1 cellular context compared by ENCODE assay signal in genomic region chr1:222466150-222466865, GRCh38.
TF ChIP-seq lines count a peak whose summit lies in the region.

No MANE protein-coding gene starts in this region.

TF ChIP-seq in HepG2, 621 proteins besides CTCF, POLR2A, EP300 and RAD21 (continued from another document and continues in another):
- TF ChIP-seq, protein P1, sequence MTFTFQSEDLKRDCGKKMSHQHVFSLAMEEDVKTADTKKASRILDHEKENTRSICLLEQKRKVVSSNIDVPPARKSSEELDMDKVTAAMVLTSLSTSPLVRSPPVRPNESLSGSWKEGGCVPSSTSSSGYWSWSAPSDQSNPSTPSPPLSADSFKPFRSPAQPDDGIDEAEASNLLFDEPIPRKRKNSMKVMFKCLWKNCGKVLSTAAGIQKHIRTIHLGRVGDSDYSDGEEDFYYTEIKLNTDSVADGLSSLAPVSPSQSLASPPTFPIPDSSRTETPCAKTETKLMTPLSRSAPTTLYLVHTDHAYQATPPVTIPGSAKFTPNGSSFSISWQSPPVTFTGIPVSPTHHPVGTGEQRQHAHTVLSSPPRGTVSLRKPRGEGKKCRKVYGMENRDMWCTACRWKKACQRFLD (CRISPR knock-in tag; IDR thresholded peaks at IDR 0.05; ENCODE audit: borderline replicate concordance): no peak
- TF ChIP-seq U2AF1 (optimal IDR thresholded peaks at IDR 0.05; ENCODE audit: low read depth, low read length) (no peak), ZXDC (CRISPR knock-in tag; IDR thresholded peaks at IDR 0.05) (no peak), DMTF1 (CRISPR knock-in tag; IDR thresholded peaks at IDR 0.05) (no peak), ZSCAN29 (CRISPR knock-in tag; conservative IDR thresholded peaks at IDR 0.05) (no peak), ZNF383 (CRISPR knock-in tag; IDR thresholded peaks at IDR 0.05; ENCODE audit: borderline replicate concordance) (no peak), ZNF790 (CRISPR knock-in tag; IDR thresholded peaks at IDR 0.05; ENCODE audit: borderline replicate concordance) (no peak), GATA4 (IDR thresholded peaks at IDR 0.05; ENCODE audit: borderline replicate concordance, low read depth) (no peak; the same call in 1 of the 2 replicates), CBFB (CRISPR knock-in tag; IDR thresholded peaks at IDR 0.05) (no peak), KDM1A (CRISPR knock-in tag; IDR thresholded peaks at IDR 0.05) (peak; percentile 82), HNRNPUL1 (IDR thresholded peaks at IDR 0.05; ENCODE audit: low read depth, low read length) (no peak), ZNF484 (CRISPR knock-in tag; IDR thresholded peaks at IDR 0.05; ENCODE audit: borderline replicate concordance, low read depth) (no peak), ZNF879 (CRISPR knock-in tag; IDR thresholded peaks at IDR 0.05) (no peak), RARA (CRISPR knock-in tag; IDR thresholded peaks at IDR 0.05) (peak; percentile 16; the same call in 1 of the 2 replicates), HIVEP1 (CRISPR knock-in tag; IDR thresholded peaks at IDR 0.05) (no peak), ZNF557 (CRISPR knock-in tag; IDR thresholded peaks at IDR 0.05) (no peak), ZNF614 (CRISPR knock-in tag; IDR thresholded peaks at IDR 0.05; ENCODE audit: borderline replicate concordance) (peak; percentile 70; the same call in 1 of the 2 replicates), GZF1 (CRISPR knock-in tag; IDR thresholded peaks at IDR 0.05) (no peak), ATF1 (CRISPR knock-in tag; IDR thresholded peaks at IDR 0.05) (no peak), MZF1 (CRISPR knock-in tag; IDR thresholded peaks at IDR 0.05; ENCODE audit: borderline replicate concordance) (no peak), STAT5B (CRISPR knock-in tag; IDR thresholded peaks at IDR 0.05) (no peak), ZNF143 (CRISPR knock-in tag; IDR thresholded peaks at IDR 0.05) (no peak), ZNF3 (CRISPR knock-in tag; IDR thresholded peaks at IDR 0.05) (peak; percentile 82; the same call in 1 of the 2 replicates), BCL6 (CRISPR knock-in tag; IDR thresholded peaks at IDR 0.05) (peak; percentile 42; the same call in 1 of the 2 replicates), ZFY (CRISPR knock-in tag; IDR thresholded peaks at IDR 0.05) (no peak), IRF2 (CRISPR knock-in tag; IDR thresholded peaks at IDR 0.05) (0 out of 2 replicates have a peak, but pooled peaks have one; percentile 34), KLF11 (CRISPR knock-in tag; IDR thresholded peaks at IDR 0.05) (no peak; the same call in 1 of the 2 replicates), GTF2F1 (IDR thresholded peaks at IDR 0.05; ENCODE audit: low read length) (no peak), FLYWCH1 (CRISPR knock-in tag; IDR thresholded peaks at IDR 0.05) (no peak), MTF2 (CRISPR knock-in tag; IDR thresholded peaks at IDR 0.05; ENCODE audit: borderline replicate concordance) (no peak), NCOA2 (CRISPR knock-in tag; IDR thresholded peaks at IDR 0.05) (peak; percentile 54; the same call in 1 of the 2 replicates), NFKB2 (CRISPR knock-in tag; IDR thresholded peaks at IDR 0.05; ENCODE audit: borderline replicate concordance) (no peak), ZNF253 (CRISPR knock-in tag; IDR thresholded peaks at IDR 0.05; ENCODE audit: borderline replicate concordance) (no peak)
- TF ChIP-seq, protein P2, sequence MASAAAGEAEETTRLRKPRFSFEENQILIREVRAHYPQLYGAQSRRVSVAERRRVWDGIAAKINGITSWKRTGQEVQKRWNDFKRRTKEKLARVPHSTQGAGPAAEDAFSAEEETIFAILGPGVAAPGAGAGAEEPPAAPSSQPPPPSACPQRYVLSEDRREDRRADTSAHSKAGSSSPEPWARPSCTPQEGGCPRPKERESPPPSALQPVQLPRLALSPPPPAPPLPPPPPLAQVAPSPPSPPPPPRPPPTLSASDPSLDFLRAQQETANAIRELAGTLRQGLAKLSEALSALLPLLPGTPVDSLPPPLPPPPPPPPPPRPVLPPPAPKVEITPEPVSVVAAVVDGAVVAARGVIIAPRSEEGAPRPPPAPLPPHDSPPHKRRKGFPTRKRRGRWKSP (CRISPR knock-in tag; IDR thresholded peaks at IDR 0.05): no peak
- TF ChIP-seq, protein P3, sequence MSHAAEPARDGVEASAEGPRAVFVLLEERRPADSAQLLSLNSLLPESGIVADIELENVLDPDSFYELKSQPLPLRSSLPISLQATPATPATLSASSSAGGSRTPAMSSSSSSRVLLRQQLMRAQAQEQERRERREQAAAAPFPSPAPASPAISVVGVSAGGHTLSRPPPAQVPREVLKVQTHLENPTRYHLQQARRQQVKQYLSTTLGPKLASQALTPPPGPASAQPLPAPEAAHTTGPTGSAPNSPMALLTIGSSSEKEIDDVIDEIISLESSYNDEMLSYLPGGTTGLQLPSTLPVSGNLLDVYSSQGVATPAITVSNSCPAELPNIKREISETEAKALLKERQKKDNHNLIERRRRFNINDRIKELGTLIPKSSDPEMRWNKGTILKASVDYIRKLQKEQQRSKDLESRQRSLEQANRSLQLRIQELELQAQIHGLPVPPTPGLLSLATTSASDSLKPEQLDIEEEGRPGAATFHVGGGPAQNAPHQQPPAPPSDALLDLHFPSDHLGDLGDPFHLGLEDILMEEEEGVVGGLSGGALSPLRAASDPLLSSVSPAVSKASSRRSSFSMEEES (CRISPR knock-in tag; IDR thresholded peaks at IDR 0.05): 0 out of 2 replicates have a peak, but pooled peaks have one; percentile 13
- TF ChIP-seq, protein P4, sequence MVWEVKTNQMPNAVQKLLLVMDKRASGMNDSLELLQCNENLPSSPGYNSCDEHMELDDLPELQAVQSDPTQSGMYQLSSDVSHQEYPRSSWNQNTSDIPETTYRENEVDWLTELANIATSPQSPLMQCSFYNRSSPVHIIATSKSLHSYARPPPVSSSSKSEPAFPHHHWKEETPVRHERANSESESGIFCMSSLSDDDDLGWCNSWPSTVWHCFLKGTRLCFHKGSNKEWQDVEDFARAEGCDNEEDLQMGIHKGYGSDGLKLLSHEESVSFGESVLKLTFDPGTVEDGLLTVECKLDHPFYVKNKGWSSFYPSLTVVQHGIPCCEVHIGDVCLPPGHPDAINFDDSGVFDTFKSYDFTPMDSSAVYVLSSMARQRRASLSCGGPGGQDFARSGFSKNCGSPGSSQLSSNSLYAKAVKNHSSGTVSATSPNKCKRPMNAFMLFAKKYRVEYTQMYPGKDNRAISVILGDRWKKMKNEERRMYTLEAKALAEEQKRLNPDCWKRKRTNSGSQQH (CRISPR knock-in tag; IDR thresholded peaks at IDR 0.05; ENCODE audit: low read depth): no peak
- TF ChIP-seq, protein P5, sequence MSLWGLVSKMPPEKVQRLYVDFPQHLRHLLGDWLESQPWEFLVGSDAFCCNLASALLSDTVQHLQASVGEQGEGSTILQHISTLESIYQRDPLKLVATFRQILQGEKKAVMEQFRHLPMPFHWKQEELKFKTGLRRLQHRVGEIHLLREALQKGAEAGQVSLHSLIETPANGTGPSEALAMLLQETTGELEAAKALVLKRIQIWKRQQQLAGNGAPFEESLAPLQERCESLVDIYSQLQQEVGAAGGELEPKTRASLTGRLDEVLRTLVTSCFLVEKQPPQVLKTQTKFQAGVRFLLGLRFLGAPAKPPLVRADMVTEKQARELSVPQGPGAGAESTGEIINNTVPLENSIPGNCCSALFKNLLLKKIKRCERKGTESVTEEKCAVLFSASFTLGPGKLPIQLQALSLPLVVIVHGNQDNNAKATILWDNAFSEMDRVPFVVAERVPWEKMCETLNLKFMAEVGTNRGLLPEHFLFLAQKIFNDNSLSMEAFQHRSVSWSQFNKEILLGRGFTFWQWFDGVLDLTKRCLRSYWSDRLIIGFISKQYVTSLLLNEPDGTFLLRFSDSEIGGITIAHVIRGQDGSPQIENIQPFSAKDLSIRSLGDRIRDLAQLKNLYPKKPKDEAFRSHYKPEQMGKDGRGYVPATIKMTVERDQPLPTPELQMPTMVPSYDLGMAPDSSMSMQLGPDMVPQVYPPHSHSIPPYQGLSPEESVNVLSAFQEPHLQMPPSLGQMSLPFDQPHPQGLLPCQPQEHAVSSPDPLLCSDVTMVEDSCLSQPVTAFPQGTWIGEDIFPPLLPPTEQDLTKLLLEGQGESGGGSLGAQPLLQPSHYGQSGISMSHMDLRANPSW (CRISPR knock-in tag; IDR thresholded peaks at IDR 0.05; ENCODE audit: borderline replicate concordance): no peak
- TF ChIP-seq, protein P6, sequence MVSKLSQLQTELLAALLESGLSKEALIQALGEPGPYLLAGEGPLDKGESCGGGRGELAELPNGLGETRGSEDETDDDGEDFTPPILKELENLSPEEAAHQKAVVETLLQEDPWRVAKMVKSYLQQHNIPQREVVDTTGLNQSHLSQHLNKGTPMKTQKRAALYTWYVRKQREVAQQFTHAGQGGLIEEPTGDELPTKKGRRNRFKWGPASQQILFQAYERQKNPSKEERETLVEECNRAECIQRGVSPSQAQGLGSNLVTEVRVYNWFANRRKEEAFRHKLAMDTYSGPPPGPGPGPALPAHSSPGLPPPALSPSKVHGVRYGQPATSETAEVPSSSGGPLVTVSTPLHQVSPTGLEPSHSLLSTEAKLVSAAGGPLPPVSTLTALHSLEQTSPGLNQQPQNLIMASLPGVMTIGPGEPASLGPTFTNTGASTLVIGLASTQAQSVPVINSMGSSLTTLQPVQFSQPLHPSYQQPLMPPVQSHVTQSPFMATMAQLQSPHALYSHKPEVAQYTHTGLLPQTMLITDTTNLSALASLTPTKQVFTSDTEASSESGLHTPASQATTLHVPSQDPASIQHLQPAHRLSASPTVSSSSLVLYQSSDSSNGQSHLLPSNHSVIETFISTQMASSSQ (IDR thresholded peaks at IDR 0.05; ENCODE audit: low read depth): peak; percentile 85
- TF ChIP-seq, protein P6 (CRISPR knock-in tag; IDR thresholded peaks at IDR 0.05; ENCODE audit: borderline replicate concordance): peak; percentile 79; the same call in 1 of the 2 replicates
- TF ChIP-seq, protein P7, sequence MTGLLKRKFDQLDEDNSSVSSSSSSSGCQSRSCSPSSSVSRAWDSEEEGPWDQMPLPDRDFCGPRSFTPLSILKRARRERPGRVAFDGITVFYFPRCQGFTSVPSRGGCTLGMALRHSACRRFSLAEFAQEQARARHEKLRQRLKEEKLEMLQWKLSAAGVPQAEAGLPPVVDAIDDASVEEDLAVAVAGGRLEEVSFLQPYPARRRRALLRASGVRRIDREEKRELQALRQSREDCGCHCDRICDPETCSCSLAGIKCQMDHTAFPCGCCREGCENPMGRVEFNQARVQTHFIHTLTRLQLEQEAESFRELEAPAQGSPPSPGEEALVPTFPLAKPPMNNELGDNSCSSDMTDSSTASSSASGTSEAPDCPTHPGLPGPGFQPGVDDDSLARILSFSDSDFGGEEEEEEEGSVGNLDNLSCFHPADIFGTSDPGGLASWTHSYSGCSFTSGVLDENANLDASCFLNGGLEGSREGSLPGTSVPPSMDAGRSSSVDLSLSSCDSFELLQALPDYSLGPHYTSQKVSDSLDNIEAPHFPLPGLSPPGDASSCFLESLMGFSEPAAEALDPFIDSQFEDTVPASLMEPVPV (CRISPR knock-in tag; IDR thresholded peaks at IDR 0.05): no peak
- TF ChIP-seq, protein P8, sequence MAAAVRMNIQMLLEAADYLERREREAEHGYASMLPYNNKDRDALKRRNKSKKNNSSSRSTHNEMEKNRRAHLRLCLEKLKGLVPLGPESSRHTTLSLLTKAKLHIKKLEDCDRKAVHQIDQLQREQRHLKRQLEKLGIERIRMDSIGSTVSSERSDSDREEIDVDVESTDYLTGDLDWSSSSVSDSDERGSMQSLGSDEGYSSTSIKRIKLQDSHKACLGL (CRISPR knock-in tag; IDR thresholded peaks at IDR 0.05): no peak
- TF ChIP-seq, protein P9, sequence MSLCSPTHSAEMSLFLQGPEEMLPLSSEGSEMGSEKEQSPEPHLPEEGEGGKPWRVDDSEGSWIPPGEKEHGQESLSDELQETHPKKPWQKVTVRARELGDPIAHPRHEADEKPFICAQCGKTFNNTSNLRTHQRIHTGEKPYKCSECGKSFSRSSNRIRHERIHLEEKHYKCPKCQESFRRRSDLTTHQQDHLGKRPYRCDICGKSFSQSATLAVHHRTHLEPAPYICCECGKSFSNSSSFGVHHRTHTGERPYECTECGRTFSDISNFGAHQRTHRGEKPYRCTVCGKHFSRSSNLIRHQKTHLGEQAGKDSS (CRISPR knock-in tag; IDR thresholded peaks at IDR 0.05; ENCODE audit: borderline replicate concordance, low read depth): no peak
